In genomic region chr12:48958049-48958388, GRCh38 we compare ENCODE assay signal across 8 cellular contexts. TPM values are rescaled to one million over a fixed set of nuclear protein-coding genes. Genes with fewer than 3 reads are reported as not detected.
DNase-seq lines count a peak whose midpoint lies in the region; ATAC-seq, FAIRE-seq and TF ChIP-seq lines count a peak whose summit lies in the region.

No MANE protein-coding gene starts in this region.

- H4K20me1 ChIP-seq in GM23248 (ENCODE audit: insufficient read depth) = peaks cover 20% of the 10 kb centered on the region; the same call in 1 of the 2 replicates

- TF ChIP-seq CTCF in RWPE1 (conservative IDR thresholded peaks at IDR 0.05; ENCODE audit: low read depth) (no peak), fibroblast of pulmonary artery (IDR thresholded peaks at IDR 0.05; ENCODE audit: low read length, missing control alignments) (no peak)

- H3K4me1 ChIP-seq in GM23248 (ENCODE audit: insufficient read depth) = peaks cover 18% of the 10 kb centered on the region

- CTCF ChIA-PET in RWPE1 (lab: Yijun Ruan, JAX) = interaction anchor here (0.6 to 1.4 kb wide), 4 partner anchors 20 to 105 kb away, joined by 3 to 7 read pairs (median 5); partner anchors contain the start of gene WNT1

- peaks cover 8% of the 10 kb centered on the region; the same call in 1 of the 2 replicates for H3K36me3 ChIP-seq in GM23248 (ENCODE audit: low read depth)

- H3K4me3 ChIP-seq in GM23248 = peak overlapping the region; percentile 99
- H3K4me3 ChIP-seq in fibroblast of pulmonary artery (replicated peaks; ENCODE audit: low read depth, low read length) = peak overlapping the region; percentile 97
- peak overlapping the region; percentile 95 for H3K4me3 ChIP-seq in skeletal muscle cell (ENCODE audit: low read depth, low read length)

- H3K79me2 ChIP-seq in GM23248 (ENCODE audit: insufficient read depth) = peaks cover 43% of the 10 kb centered on the region

- no peaks in the 10 kb centered on the region for H3K27me3 ChIP-seq in GM23248 (replicated peaks; ENCODE audit: insufficient read depth)

- no peak for ATAC-seq in GM18502 (IDR thresholded peaks at IDR 0.05; ENCODE audit: poor library complexity, unreplicated experiment)

- peak overlapping the region; percentile 87 for H2AFZ ChIP-seq in GM23248

- DNase-seq in GM23248 = no peak
- DNase-seq in RWPE1 (ENCODE audit: low spot score) = no peak
- no peak for DNase-seq in fibroblast of pulmonary artery (ENCODE audit: low read depth)
- no peak for DNase-seq in skeletal muscle cell (ENCODE audit: low read depth)
- no peak for DNase-seq in RCC 7860 (ENCODE audit: low spot score)
- no peak for DNase-seq in kidney tubule cell (ENCODE audit: low spot score)
- DNase-seq in NCI-H748 (lab: John Stamatoyannopoulos, UW; ENCODE audit: unreplicated experiment) = no peak

- WGBS in GM23248 (ENCODE audit: low coverage in 1 of 2, low lambda C conversion rate in 2 of 2, missing lambda C conversion rate in 2 of 2), 2 experiments = 22 to 30% methylated on average over 3 of the region's 3 CpGs

- H3K9me3 ChIP-seq in GM23248 (ENCODE audit: low read depth) = no peaks in the 10 kb centered on the region

- H3K9me2 ChIP-seq in GM23248 (ENCODE audit: insufficient read depth) = no peaks in the 10 kb centered on the region

- POLR2A ChIA-PET in RWPE1 (lab: Yijun Ruan, JAX; ENCODE audit: low non-redundant PET) = interaction anchor here (0.6 to 0.9 kb wide), 2 partner anchors 106 to 243 kb away, joined by 3 to 6 read pairs; partner anchors contain the start of gene DDX23

- H3K4me2 ChIP-seq in GM23248 (ENCODE audit: unreplicated experiment) = peak overlapping the region; percentile 99

- H3K27ac ChIP-seq in GM23248 = peak overlapping the region; percentile 85
- H3K27ac ChIP-seq in RWPE1 = peak overlapping the region; percentile 88

- peaks cover 10% of the 10 kb centered on the region; the same call in 1 of the 2 replicates for H3F3A ChIP-seq in GM23248 (ENCODE audit: insufficient read depth)

- no peak for FAIRE-seq in RCC 7860 (lab: Jason Lieb, UNC)

- in situ Hi-C loops in GM23248 (cut with MboI) = no loop called here

- H3K9ac ChIP-seq in GM23248 = peak overlapping the region; percentile 90

RNA-seq across cellular contexts. Expression of gene ARF3, which starts 0.7 kb away (rescaled TPM):
- total RNA-seq in GM23248 (2014; rRNA removed; shearing (Covaris generic)) = 55.3 and 87.7 TPM in 2 replicates
- 65.0 and 71.7 TPM in 2 replicates for polyA plus RNA-seq in GM23248 (2016; fragmentation: Nextera tagmentation; extraction: Ambion mirVana)

RNA-seq across cellular contexts. Expression of gene WNT10B, which starts 13.5 kb away (rescaled TPM):
- 0.32 TPM in 1 of 2 replicates, not detected in the other for total RNA-seq in GM23248 (2014; rRNA removed; shearing (Covaris generic))
- polyA plus RNA-seq in GM23248 (2016; fragmentation: Nextera tagmentation; extraction: Ambion mirVana) = 0.29 and 0.61 TPM in 2 replicates

RNA-seq across cellular contexts. Expression of gene WNT1, which starts 20.1 kb away (rescaled TPM):
- not detected in 2 replicates for total RNA-seq in GM23248 (2014; rRNA removed; shearing (Covaris generic))
- not detected in 2 replicates for polyA plus RNA-seq in GM23248 (2016; fragmentation: Nextera tagmentation; extraction: Ambion mirVana)

RNA-seq across cellular contexts. Expression of gene FKBP11, which starts 32.7 kb away (rescaled TPM):
- 17.4 and 28.1 TPM in 2 replicates for total RNA-seq in GM23248 (2014; rRNA removed; shearing (Covaris generic))
- 158 and 159 TPM in 2 replicates for polyA plus RNA-seq in GM23248 (2016; fragmentation: Nextera tagmentation; extraction: Ambion mirVana)

RNA-seq across cellular contexts. Expression of gene DDN, which starts 41.2 kb away (rescaled TPM):
- 0.13 TPM in 1 of 2 replicates, not detected in the other for total RNA-seq in GM23248 (2014; rRNA removed; shearing (Covaris generic))
- polyA plus RNA-seq in GM23248 (2016; fragmentation: Nextera tagmentation; extraction: Ambion mirVana) = 0.06 TPM in 1 of 2 replicates, not detected in the other
